19 cellular contexts compared by ENCODE assay signal in genomic region chr5:168177831-168178450, GRCh38.
A peak's percentile ranks its signal among the peaks of the same experiment; 100 is the strongest.
DNase-seq lines count a peak whose midpoint lies in the region; ATAC-seq and TF ChIP-seq lines count a peak whose summit lies in the region.
"Had no signal": no experiment of that assay in that cellular context is flagged by ENCODE, and none has a peak within 500 bp of the region (broad histone marks: within the 10 kb centered on the region; RNA-seq: fewer than 3 reads in every experiment).

No MANE protein-coding gene starts in this region.

- no peak overlapping the region for H3K27ac ChIP-seq in HEK293 (ENCODE audit: extremely low read depth, low read depth, low read length)
- H3K27ac ChIP-seq in right atrium auricular region = peak overlapping the region; percentile 23 to 48
- H3K27ac ChIP-seq: parathyroid adenoma had no signal

- POLR2A ChIA-PET in HEK293 (lab: Yijun Ruan, JAX) = no interaction called here
- POLR2A ChIA-PET in WTC11 (lab: Charles Lee) = no interaction called here

- no peak overlapping the region for H3K4me3 ChIP-seq in HEK293 (ENCODE audit: low read depth, low read length)
- H3K4me3 ChIP-seq in right atrium auricular region = no peak overlapping the region
- H3K4me3 ChIP-seq: tibial nerve had no signal

- H3K36me3 Mint-ChIP-seq in WTC11 (no peaks in the 10 kb centered on the region), progenitor cell of endocrine pancreas (ENCODE audit: insufficient read depth) (no peaks in the 10 kb centered on the region)

- H3K9me3 ChIP-seq in HEK293 (ENCODE audit: control insufficient read depth, insufficient read depth, low read depth, low read length) = no peaks in the 10 kb centered on the region
- no peaks in the 10 kb centered on the region for H3K9me3 ChIP-seq in right atrium auricular region
- H3K9me3 ChIP-seq: tibial nerve had no signal

- CTCF ChIA-PET in HEK293 (lab: Yijun Ruan, JAX) = no interaction called here
- CTCF ChIA-PET in WTC11 (lab: Charles Lee) = interaction anchor here (0.6 to 1.5 kb wide), 4 partner anchors 9 to 68 kb away, joined by 3 to 5 read pairs (median 3); no protein-coding TSS in a partner anchor

- H3K27me3 Mint-ChIP-seq in WTC11 (ENCODE audit: low read depth) (no peaks in the 10 kb centered on the region), progenitor cell of endocrine pancreas (peaks cover 20% of the 10 kb centered on the region)

- no peaks in the 10 kb centered on the region for H3K27me3 ChIP-seq in right atrium auricular region
- H3K27me3 ChIP-seq: tibial nerve had no signal

- peaks cover 23% of the 10 kb centered on the region for H3K4me1 Mint-ChIP-seq in WTC11
- H3K4me1 Mint-ChIP-seq in progenitor cell of endocrine pancreas (ENCODE audit: low read depth) = peaks cover 4% of the 10 kb centered on the region
- H3K4me1 Mint-ChIP-seq: B cell had no signal

- H3K9me3 Mint-ChIP-seq in WTC11 (no peaks in the 10 kb centered on the region), progenitor cell of endocrine pancreas (ENCODE audit: low read depth) (no peaks in the 10 kb centered on the region)

- no peak for TF ChIP-seq CTCF in HEK293 (tag by site-specific recombination; IDR thresholded peaks at IDR 0.05)
- TF ChIP-seq CTCF in WTC11 (IDR thresholded peaks at IDR 0.05) = no peak
- peak in 1 of 2 donors; percentile 17 for TF ChIP-seq CTCF in right atrium auricular region (IDR thresholded peaks at IDR 0.05)
- peak; percentile 30 for TF ChIP-seq CTCF in progenitor cell of endocrine pancreas (IDR thresholded peaks at IDR 0.05; ENCODE audit: unreplicated experiment)

- H3K4me1 ChIP-seq in HEK293 (ENCODE audit: control insufficient read depth, insufficient read depth, low read length) (no peaks in the 10 kb centered on the region), right atrium auricular region (peaks cover 0 to 13% of the 10 kb centered on the region in 2 donors)
- H3K4me1 ChIP-seq: parathyroid adenoma had no signal

- H3K36me3 ChIP-seq in HEK293 (ENCODE audit: control insufficient read depth in 2 of 2, insufficient read depth in 1 of 2, low read length in 2 of 2) = no peaks in the 10 kb centered on the region
- no peaks in the 10 kb centered on the region for H3K36me3 ChIP-seq in right atrium auricular region
- H3K36me3 ChIP-seq: tibial nerve had no signal

- H3K27ac Mint-ChIP-seq in WTC11 (no peak overlapping the region), progenitor cell of endocrine pancreas (peak overlapping the region; percentile 51)
- H3K27ac Mint-ChIP-seq: B cell had no signal

- H3K4me3 Mint-ChIP-seq in WTC11 (no peak overlapping the region), progenitor cell of endocrine pancreas (ENCODE audit: low read depth) (no peak overlapping the region)
- H3K4me3 Mint-ChIP-seq: B cell had no signal

- ATAC-seq in WTC11 = peak; percentile 78
- ATAC-seq in HG03378 (IDR thresholded peaks at IDR 0.05; ENCODE audit: unreplicated experiment) = no peak
- no peak for ATAC-seq in GM21515 (IDR thresholded peaks at IDR 0.05; ENCODE audit: unreplicated experiment)
- ATAC-seq: left colon had no signal

- DNase-seq in WTC11 (ENCODE audit: low spot score) (peak; percentile 36), right atrium auricular region (ENCODE audit: low spot score) (no peak), progenitor cell of endocrine pancreas (ENCODE audit: low spot score, unreplicated experiment) (no peak), foreskin melanocyte (no peak)
- no peak for DNase-seq in activated CD8-positive, alpha-beta memory T cell treated with anti-CD3 and anti-CD28 coated beads for 24 hours
- DNase-seq: activated CD4-positive, CD25-positive, alpha-beta regulatory T cell treated with anti-CD3 and anti-CD28 coated beads, Interleukin-2, amount 50 U/mL, for 72 hours; effector memory CD4-positive, alpha-beta T cell; HCEC 1CT; hippocampal formation; left colon; NCI-H1436 treated with DMSO at 0.1 percent for 48 hours; SHP77; T-helper 2 cell had no signal

TF ChIP-seq in HEK293, 187 proteins besides CTCF, POLR2A, EP300 and RAD21:
- TF ChIP-seq ZNF16 (tag by site-specific recombination; IDR thresholded peaks at IDR 0.05; ENCODE audit: low read depth) (no peak), ZIC2 (tag by site-specific recombination; IDR thresholded peaks at IDR 0.05) (0 out of 2 replicates have a peak, but pooled peaks have one; percentile 18)
TF ChIP-seq in HEK293: peak in this region for 1.

TF ChIP-seq in WTC11, 78 proteins besides CTCF, POLR2A, EP300 and RAD21:
- TF ChIP-seq GRHL2 (CRISPR knock-in tag; IDR thresholded peaks at IDR 0.05; ENCODE audit: insufficient replicate concordance, severe bottlenecking) (no peak), JAZF1 (CRISPR knock-in tag; IDR thresholded peaks at IDR 0.05) (no peak), AR (CRISPR knock-in tag; IDR thresholded peaks at IDR 0.05) (no peak), E2F1 (CRISPR knock-in tag; IDR thresholded peaks at IDR 0.05) (no peak), USF2 (CRISPR knock-in tag; IDR thresholded peaks at IDR 0.05) (no peak), GABPB1 (CRISPR knock-in tag; IDR thresholded peaks at IDR 0.05) (no peak), ESRRA (CRISPR knock-in tag; IDR thresholded peaks at IDR 0.05; ENCODE audit: borderline replicate concordance) (no peak), ZNF423 (CRISPR knock-in tag; IDR thresholded peaks at IDR 0.05) (no peak), TP53 (CRISPR knock-in tag; IDR thresholded peaks at IDR 0.05) (no peak), ZNF671 (CRISPR knock-in tag; IDR thresholded peaks at IDR 0.05) (no peak)
- TF ChIP-seq, protein P1, sequence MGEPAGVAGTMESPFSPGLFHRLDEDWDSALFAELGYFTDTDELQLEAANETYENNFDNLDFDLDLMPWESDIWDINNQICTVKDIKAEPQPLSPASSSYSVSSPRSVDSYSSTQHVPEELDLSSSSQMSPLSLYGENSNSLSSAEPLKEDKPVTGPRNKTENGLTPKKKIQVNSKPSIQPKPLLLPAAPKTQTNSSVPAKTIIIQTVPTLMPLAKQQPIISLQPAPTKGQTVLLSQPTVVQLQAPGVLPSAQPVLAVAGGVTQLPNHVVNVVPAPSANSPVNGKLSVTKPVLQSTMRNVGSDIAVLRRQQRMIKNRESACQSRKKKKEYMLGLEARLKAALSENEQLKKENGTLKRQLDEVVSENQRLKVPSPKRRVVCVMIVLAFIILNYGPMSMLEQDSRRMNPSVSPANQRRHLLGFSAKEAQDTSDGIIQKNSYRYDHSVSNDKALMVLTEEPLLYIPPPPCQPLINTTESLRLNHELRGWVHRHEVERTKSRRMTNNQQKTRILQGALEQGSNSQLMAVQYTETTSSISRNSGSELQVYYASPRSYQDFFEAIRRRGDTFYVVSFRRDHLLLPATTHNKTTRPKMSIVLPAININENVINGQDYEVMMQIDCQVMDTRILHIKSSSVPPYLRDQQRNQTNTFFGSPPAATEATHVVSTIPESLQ (CRISPR knock-in tag; IDR thresholded peaks at IDR 0.05) = no peak
